Comparison of ENCODE assay signal across 12 cellular contexts in genomic region chr6:128511518-128511917, GRCh38.
DNase-seq lines count a peak whose midpoint lies in the region; ATAC-seq lines count a peak whose summit lies in the region.
"Had no signal": no experiment of that assay in that cellular context is flagged by ENCODE, and none has a peak within 500 bp of the region (broad histone marks: within the 10 kb centered on the region; RNA-seq: fewer than 3 reads in every experiment).

No MANE protein-coding gene starts in this region.

- DNase-seq in SIG-M5 treated with dmso at 0.1 percent for 504 hours (lab: John Stamatoyannopoulos, UW; ENCODE audit: unreplicated experiment) = peak; percentile 11
- no peak for DNase-seq in SIG-M5 (lab: John Stamatoyannopoulos, UW)
- DNase-seq in fibroblast of gingiva (ENCODE audit: low read depth) = peak; percentile 31
- DNase-seq in DMS79 (lab: John Stamatoyannopoulos, UW) = no peak
- no peak for DNase-seq in NCI-H1417 treated with DMSO at 0.1 percent for 48 hours (lab: John Stamatoyannopoulos, UW)
- DNase-seq in GM03348 (ENCODE audit: low spot score) = no peak
- DNase-seq in NCI-H2196 treated with DMSO at 0.1 percent for 48 hours (lab: John Stamatoyannopoulos, UW; ENCODE audit: unreplicated experiment) = no peak
- DNase-seq: erythroblast; naive thymus-derived CD8-positive, alpha-beta T cell; stimulated activated CD8-positive, alpha-beta memory T cell treated with anti-CD3 and anti-CD28 coated beads, Interleukin-4, amount 100 ng/mL, for 48 hours had no signal

- ATAC-seq in HG03457 (IDR thresholded peaks at IDR 0.05; ENCODE audit: unreplicated experiment) = peak; percentile 67
- ATAC-seq: naive thymus-derived CD8-positive, alpha-beta T cell; Right ventricle myocardium inferior had no signal

Comparison
In these comparisons a context has a peak if more than half of its experiments do, and no peak if none do; other contexts are left out.
1. DNase-seq: peak in SIG-M5 treated with dmso at 0.1 percent for 504 hours (single experiment) and fibroblast of gingiva (single experiment); none in SIG-M5 (single experiment), DMS79 (single experiment), NCI-H1417 treated with DMSO at 0.1 percent for 48 hours (single experiment), GM03348 (single experiment) and NCI-H2196 treated with DMSO at 0.1 percent for 48 hours (single experiment).